ENCODE assay signal across 11 cellular contexts in the genomic region with DNA sequence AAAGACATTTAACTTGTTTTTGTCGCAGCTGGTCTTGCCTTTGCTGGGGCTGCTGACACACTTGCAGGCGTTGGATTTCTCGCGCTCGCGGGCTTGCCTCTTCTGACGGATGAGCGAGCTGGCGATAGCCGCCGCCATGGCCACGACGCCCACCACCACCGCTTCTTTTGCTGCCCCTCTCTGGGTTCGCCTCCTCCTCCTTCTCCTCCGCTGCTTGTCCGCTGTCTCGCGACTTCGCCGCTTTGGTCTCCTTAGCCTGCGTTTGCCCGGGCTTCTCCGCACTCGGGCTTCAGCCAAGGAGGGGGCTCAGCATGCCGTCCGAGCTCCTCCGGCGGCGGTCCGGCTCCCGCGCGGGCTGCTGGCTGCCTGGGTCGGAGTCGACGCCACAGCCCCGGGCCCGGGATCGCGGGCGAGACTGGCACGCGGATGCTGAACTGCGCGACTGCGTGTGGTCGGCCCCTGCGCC. TPM values are rescaled to one million over a fixed set of nuclear protein-coding genes. Genes with fewer than 3 reads are reported as not detected.
DNase-seq lines count a peak whose midpoint lies in the region; ATAC-seq and TF ChIP-seq lines count a peak whose summit lies in the region.
"Had no signal": no experiment of that assay in that cellular context is flagged by ENCODE, and none has a peak within 500 bp of the region (broad histone marks: within the 10 kb centered on the region; RNA-seq: fewer than 3 reads in every experiment).

No MANE protein-coding gene starts in this region.

- H3K27ac ChIP-seq in skeletal muscle tissue (ENCODE audit: low read depth, low read length), result no peak overlapping the region

- peak overlapping the region in 1 of 3 donors; percentile 68 for H3K9ac ChIP-seq in skeletal muscle tissue (ENCODE audit: low read depth in 1 of 3, low read length in 3 of 3)

- no peaks in the 10 kb centered on the region for H3K9me3 ChIP-seq in skeletal muscle tissue (ENCODE audit: control insufficient read depth in 3 of 3, low read length in 3 of 3)

- CTCF ChIA-PET in HEK293T (lab: Yijun Ruan, JAX), result no interaction called here

- POLR2A ChIA-PET in HEK293T (lab: Yijun Ruan, JAX), result no interaction called here

- DNase-seq in HEK293T (ENCODE audit: extremely low spot score), result peak; percentile 14
- DNase-seq in astrocyte of the spinal cord (ENCODE audit: low read depth, low spot score), result no peak
- DNase-seq in kidney epithelial cell (ENCODE audit: low read depth), result no peak
- DNase-seq in NCI-H345 treated with DMSO at 0.1 percent for 48 hours (lab: John Stamatoyannopoulos, UW; ENCODE audit: unreplicated experiment), result no peak
- no peak for DNase-seq in NCI-H187 (lab: John Stamatoyannopoulos, UW)
- DNase-seq in HuH-7 (ENCODE audit: low spot score), result no peak
- DNase-seq: IMR-90; RPMI8226; stimulated activated CD8-positive, alpha-beta memory T cell treated with anti-CD3 and anti-CD28 coated beads, Interleukin-4, amount 100 ng/mL, for 48 hours had no signal

- ATAC-seq in GM18502 (IDR thresholded peaks at IDR 0.05; ENCODE audit: poor library complexity, unreplicated experiment), result no peak

- peaks cover 17% of the 10 kb centered on the region for H3K27me3 ChIP-seq in kidney epithelial cell (ENCODE audit: control insufficient read depth, insufficient read depth, low read length)
- H3K27me3 ChIP-seq in skeletal muscle tissue (ENCODE audit: control insufficient read depth in 3 of 3, insufficient read depth in 3 of 3, low read length in 3 of 3), result peaks cover 0 to 5% (median 0%) of the 10 kb centered on the region in 3 donors

- in situ Hi-C loops in astrocyte of the spinal cord (cut with HindIII; ENCODE audit: low sequenced_read_pairs), result no loop called here

- H3K4me3 ChIP-seq in astrocyte of the spinal cord (ENCODE audit: low read depth, low read length), result peak overlapping the region; percentile 18
- H3K4me3 ChIP-seq in kidney epithelial cell (ENCODE audit: low read depth, low read length), result peak overlapping the region; percentile 9
- peak overlapping the region; percentile 56 to 66 (median 58) for H3K4me3 ChIP-seq in skeletal muscle tissue (ENCODE audit: low read length in 3 of 3)

- TF ChIP-seq CTCF in astrocyte of the spinal cord (IDR thresholded peaks at IDR 0.05; ENCODE audit: low read depth, low read length), result no peak
- TF ChIP-seq CTCF in kidney epithelial cell (IDR thresholded peaks at IDR 0.05; ENCODE audit: insufficient read depth, low read length, poor library complexity, severe bottlenecking), result no peak

- peaks cover 2 to 3% (median 3%) of the 10 kb centered on the region in 3 donors for H3K4me1 ChIP-seq in skeletal muscle tissue (ENCODE audit: control insufficient read depth in 3 of 3, insufficient read depth in 3 of 3, low read length in 3 of 3)

- H3K36me3 ChIP-seq in kidney epithelial cell (ENCODE audit: control insufficient read depth, insufficient read depth, low read length) (no peaks in the 10 kb centered on the region), skeletal muscle tissue (ENCODE audit: control insufficient read depth in 3 of 3, insufficient read depth in 3 of 3, low read length in 3 of 3) (no peaks in the 10 kb centered on the region)

TF ChIP-seq in HEK293T, 16 proteins besides CTCF, POLR2A, EP300 and RAD21:
- TF ChIP-seq L3MBTL2 (conservative IDR thresholded peaks at IDR 0.05) (0 out of 2 replicates have a peak, but pooled peaks have one; percentile 31), CTBP1 (IDR thresholded peaks at IDR 0.05; ENCODE audit: borderline replicate concordance) (no peak)

RNA-seq across cellular contexts. Expression of a gene that starts 0.6 kb away (rescaled TPM):
- total RNA-seq in kidney epithelial cell (7.8 and 9.6 TPM in 2 replicates), skeletal muscle tissue (48.5 TPM)
